In the genomic region with DNA sequence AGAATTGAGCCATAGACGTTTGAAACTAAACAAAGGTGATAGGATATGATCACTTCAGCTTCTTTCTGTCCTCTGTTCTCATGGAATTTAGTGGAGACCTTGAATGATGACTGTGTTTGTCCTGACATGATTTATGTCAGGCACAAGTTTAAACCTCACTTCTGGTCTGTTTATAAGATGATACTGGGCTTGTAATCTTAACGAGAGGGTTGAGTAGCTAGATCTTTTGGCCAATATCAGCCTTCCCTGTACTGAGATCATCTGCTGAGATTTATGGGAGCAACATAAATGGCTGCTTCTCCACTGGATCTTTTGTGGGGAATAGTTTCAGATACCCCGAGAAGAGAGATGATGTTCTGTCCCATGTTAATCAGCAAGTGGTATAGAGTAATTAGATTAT, we compare ENCODE assay signal across 1 cellular context.
TF ChIP-seq lines count a peak whose summit lies in the region.

No MANE protein-coding gene starts in this region.

TF ChIP-seq in HEK293, 187 proteins besides CTCF, POLR2A, EP300 and RAD21 (continued from another document):
- TF ChIP-seq PRDM4 (tag by site-specific recombination; IDR thresholded peaks at IDR 0.05): peak; percentile 84
- no peak for TF ChIP-seq ZNF302 (tag by site-specific recombination; IDR thresholded peaks at IDR 0.05; ENCODE audit: low read depth)
- peak; percentile 80; the same call in 1 of the 2 replicates for TF ChIP-seq ZNF843 (tag by site-specific recombination; IDR thresholded peaks at IDR 0.05)
- TF ChIP-seq ZNF561 (tag by site-specific recombination; IDR thresholded peaks at IDR 0.05; ENCODE audit: borderline replicate concordance): peak; percentile 16; the same call in 1 of the 2 replicates
- peak; percentile 21; the same call in 1 of the 2 replicates for TF ChIP-seq OSR2 (tag by site-specific recombination; IDR thresholded peaks at IDR 0.05)
- TF ChIP-seq KLF17 (tag by site-specific recombination; IDR thresholded peaks at IDR 0.05): no peak
- TF ChIP-seq ZNF423 (tag by site-specific recombination; IDR thresholded peaks at IDR 0.05): no peak
- TF ChIP-seq, protein P1, sequence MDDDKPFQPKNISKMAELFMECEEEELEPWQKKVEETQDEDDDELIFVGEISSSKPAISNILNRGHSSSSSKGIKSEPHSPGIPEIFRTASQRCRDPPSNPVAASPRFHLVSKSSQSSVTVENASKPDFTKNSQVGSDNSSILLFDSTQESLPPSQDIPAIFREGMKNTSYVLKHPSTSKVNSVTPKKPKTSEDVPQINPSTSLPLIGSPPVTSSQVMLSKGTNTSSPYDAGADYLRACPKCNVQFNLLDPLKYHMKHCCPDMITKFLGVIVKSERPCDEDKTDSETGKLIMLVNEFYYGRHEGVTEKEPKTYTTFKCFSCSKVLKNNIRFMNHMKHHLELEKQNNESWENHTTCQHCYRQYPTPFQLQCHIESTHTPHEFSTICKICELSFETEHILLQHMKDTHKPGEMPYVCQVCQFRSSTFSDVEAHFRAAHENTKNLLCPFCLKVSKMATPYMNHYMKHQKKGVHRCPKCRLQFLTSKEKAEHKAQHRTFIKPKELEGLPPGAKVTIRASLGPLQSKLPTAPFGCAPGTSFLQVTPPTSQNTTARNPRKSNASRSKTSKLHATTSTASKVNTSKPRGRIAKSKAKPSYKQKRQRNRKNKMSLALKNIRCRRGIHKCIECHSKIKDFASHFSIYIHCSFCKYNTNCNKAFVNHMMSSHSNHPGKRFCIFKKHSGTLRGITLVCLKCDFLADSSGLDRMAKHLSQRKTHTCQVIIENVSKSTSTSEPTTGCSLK (tag by site-specific recombination; IDR thresholded peaks at IDR 0.05): no peak
- TF ChIP-seq ZNF157 (tag by site-specific recombination; IDR thresholded peaks at IDR 0.05): no peak
- TF ChIP-seq, protein P2, sequence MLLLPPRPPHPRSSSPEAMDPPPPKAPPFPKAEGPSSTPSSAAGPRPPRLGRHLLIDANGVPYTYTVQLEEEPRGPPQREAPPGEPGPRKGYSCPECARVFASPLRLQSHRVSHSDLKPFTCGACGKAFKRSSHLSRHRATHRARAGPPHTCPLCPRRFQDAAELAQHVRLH (tag by site-specific recombination; IDR thresholded peaks at IDR 0.05): peak; percentile 23; the same call in 1 of the 2 replicates
- TF ChIP-seq, protein P3, sequence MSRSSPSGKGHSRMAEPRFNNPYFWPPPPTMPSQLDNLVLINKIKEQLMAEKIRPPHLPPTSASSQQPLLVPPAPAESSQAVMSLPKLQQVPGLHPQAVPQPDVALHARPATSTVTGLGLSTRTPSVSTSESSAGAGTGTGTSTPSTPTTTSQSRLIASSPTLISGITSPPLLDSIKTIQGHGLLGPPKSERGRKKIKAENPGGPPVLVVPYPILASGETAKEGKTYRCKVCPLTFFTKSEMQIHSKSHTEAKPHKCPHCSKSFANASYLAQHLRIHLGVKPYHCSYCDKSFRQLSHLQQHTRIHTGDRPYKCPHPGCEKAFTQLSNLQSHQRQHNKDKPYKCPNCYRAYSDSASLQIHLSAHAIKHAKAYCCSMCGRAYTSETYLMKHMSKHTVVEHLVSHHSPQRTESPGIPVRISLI (tag by site-specific recombination; IDR thresholded peaks at IDR 0.05): no peak
- TF ChIP-seq, protein P4, sequence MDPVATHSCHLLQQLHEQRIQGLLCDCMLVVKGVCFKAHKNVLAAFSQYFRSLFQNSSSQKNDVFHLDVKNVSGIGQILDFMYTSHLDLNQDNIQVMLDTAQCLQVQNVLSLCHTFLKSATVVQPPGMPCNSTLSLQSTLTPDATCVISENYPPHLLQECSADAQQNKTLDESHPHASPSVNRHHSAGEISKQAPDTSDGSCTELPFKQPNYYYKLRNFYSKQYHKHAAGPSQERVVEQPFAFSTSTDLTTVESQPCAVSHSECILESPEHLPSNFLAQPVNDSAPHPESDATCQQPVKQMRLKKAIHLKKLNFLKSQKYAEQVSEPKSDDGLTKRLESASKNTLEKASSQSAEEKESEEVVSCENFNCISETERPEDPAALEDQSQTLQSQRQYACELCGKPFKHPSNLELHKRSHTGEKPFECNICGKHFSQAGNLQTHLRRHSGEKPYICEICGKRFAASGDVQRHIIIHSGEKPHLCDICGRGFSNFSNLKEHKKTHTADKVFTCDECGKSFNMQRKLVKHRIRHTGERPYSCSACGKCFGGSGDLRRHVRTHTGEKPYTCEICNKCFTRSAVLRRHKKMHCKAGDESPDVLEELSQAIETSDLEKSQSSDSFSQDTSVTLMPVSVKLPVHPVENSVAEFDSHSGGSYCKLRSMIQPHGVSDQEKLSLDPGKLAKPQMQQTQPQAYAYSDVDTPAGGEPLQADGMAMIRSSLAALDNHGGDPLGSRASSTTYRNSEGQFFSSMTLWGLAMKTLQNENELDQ (tag by site-specific recombination; IDR thresholded peaks at IDR 0.05; ENCODE audit: low read depth): no peak
- TF ChIP-seq, protein P5, sequence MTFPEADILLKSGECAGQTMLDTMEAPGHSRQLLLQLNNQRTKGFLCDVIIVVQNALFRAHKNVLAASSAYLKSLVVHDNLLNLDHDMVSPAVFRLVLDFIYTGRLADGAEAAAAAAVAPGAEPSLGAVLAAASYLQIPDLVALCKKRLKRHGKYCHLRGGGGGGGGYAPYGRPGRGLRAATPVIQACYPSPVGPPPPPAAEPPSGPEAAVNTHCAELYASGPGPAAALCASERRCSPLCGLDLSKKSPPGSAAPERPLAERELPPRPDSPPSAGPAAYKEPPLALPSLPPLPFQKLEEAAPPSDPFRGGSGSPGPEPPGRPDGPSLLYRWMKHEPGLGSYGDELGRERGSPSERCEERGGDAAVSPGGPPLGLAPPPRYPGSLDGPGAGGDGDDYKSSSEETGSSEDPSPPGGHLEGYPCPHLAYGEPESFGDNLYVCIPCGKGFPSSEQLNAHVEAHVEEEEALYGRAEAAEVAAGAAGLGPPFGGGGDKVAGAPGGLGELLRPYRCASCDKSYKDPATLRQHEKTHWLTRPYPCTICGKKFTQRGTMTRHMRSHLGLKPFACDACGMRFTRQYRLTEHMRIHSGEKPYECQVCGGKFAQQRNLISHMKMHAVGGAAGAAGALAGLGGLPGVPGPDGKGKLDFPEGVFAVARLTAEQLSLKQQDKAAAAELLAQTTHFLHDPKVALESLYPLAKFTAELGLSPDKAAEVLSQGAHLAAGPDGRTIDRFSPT (tag by site-specific recombination; IDR thresholded peaks at IDR 0.05): peak; percentile 33; the same call in 1 of the 2 replicates
- TF ChIP-seq ZNF629 (tag by site-specific recombination; IDR thresholded peaks at IDR 0.05): no peak
- no peak for TF ChIP-seq HOXD13 (CRISPR knock-in tag; IDR thresholded peaks at IDR 0.05; ENCODE audit: borderline replicate concordance)
- peak; percentile 52; the same call in 1 of the 2 replicates for TF ChIP-seq TCF7L2 (IDR thresholded peaks at IDR 0.05; ENCODE audit: borderline replicate concordance, low read depth, low read length)
